Comparison of ENCODE assay signal across 24 cellular contexts in the genomic region with DNA sequence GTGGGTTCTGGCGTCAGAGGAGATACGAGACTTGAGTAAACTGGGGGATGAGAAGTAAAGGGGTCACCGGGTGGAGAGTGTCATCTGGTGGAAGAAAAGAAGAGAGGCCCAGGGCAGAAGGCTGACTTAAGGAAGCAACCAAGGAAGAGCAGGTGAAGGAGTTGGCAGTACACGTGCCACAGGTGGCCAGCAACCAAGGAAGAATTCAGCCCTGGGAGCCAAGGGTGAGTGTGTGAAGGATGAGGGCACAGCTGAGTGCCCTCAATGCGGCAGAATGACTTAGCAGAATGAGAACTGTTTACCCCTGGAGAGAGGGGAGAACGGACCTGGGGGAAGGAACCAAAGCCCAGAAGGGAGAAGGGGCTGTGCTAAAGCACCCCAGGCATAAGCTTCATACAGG.
DNase-seq lines count a peak whose midpoint lies in the region; ATAC-seq and TF ChIP-seq lines count a peak whose summit lies in the region.
"Had no signal": no experiment of that assay in that cellular context is flagged by ENCODE, and none has a peak within 500 bp of the region (broad histone marks: within the 10 kb centered on the region; RNA-seq: fewer than 3 reads in every experiment).

No MANE protein-coding gene starts in this region.

- peak overlapping the region; percentile 61 to 77 (median 69) for H3K27ac ChIP-seq in gastrocnemius medialis
- H3K27ac ChIP-seq: HL-60, SJCRH30 had no signal

- in situ Hi-C loops in gastrocnemius medialis (cut with MboI; ENCODE audit: low sequenced_read_pairs in 4 of 4): no loop called here

- intact Hi-C loops in gastrocnemius medialis (cut with DNase I; ENCODE audit: low total_unique reads): no loop called here

- no peak for ATAC-seq in activated naive CD4-positive, alpha-beta T cell treated with anti-CD3 and anti-CD28 coated beads, Interleukin-2, amount 50 U/mL, for 72 hours
- ATAC-seq in gastrocnemius medialis: peak; percentile 20 to 47
- ATAC-seq: PC-3, Right ventricle myocardium inferior, SK-N-SH treated with all-trans-retinoic acid at 6 μM for 48 hours had no signal

- H3K27ac Mint-ChIP-seq in activated naive CD4-positive, alpha-beta T cell treated with anti-CD3 and anti-CD28 coated beads, Interleukin-2, amount 50 U/mL, for 72 hours: peak overlapping the region; percentile 5 to 61
- H3K27ac Mint-ChIP-seq: IgD-negative memory B cell had no signal

- H3K4me1 ChIP-seq in gastrocnemius medialis: peaks cover 21 to 33% of the 10 kb centered on the region in 2 donors
- H3K4me1 ChIP-seq: BE2C, SJCRH30 had no signal

- TF ChIP-seq CTCF in gastrocnemius medialis (IDR thresholded peaks at IDR 0.05 in 4 of 5, conservative IDR thresholded peaks at IDR 0.05 in 1 of 5) (no peak), GM20000 (IDR thresholded peaks at IDR 0.05; ENCODE audit: extremely low read depth, missing control alignments) (no peak)

- no peaks in the 10 kb centered on the region for H3K9me3 Mint-ChIP-seq in activated naive CD4-positive, alpha-beta T cell treated with anti-CD3 and anti-CD28 coated beads, Interleukin-2, amount 50 U/mL, for 72 hours

- H3K4me3 ChIP-seq in gastrocnemius medialis: no peak overlapping the region
- H3K4me3 ChIP-seq: HAP-1, SJCRH30 had no signal

- no peak for TF ChIP-seq POLR2A in gastrocnemius medialis (IDR thresholded peaks at IDR 0.05)

- H3K27me3 ChIP-seq in gastrocnemius medialis: no peaks in the 10 kb centered on the region
- H3K27me3 ChIP-seq: BE2C, SJCRH30 had no signal

- no peaks in the 10 kb centered on the region for H3K9me3 ChIP-seq in gastrocnemius medialis
- H3K9me3 ChIP-seq: BE2C, HAP-1, SJCRH30 had no signal

- no peaks in the 10 kb centered on the region for H3K36me3 ChIP-seq in gastrocnemius medialis
- H3K36me3 ChIP-seq: BE2C, HAP-1, SJCRH30 had no signal

- no peak for DNase-seq in activated naive CD4-positive, alpha-beta T cell treated with anti-CD3 and anti-CD28 coated beads, Interleukin-2, amount 50 U/mL, for 72 hours (ENCODE audit: low spot score in 2 of 2)
- no peak for DNase-seq in activated naive CD4-positive, alpha-beta T cell treated with Interleukin-2 at 50 U/mL for 16 hours
- peak; percentile 12 for DNase-seq in kidney tubule cell (ENCODE audit: low spot score)
- peak in 1 of 2 donors; percentile 30 for DNase-seq in gastrocnemius medialis
- DNase-seq in NCI-H1092 treated with DMSO at 0.1 percent for 48 hours (lab: John Stamatoyannopoulos, UW): no peak
- DNase-seq in GM20000 (ENCODE audit: low spot score): no peak
- no peak for DNase-seq in C1 segment of cervical spinal cord (lab: John Stamatoyannopoulos, UW)
- DNase-seq: 8988T, ACHN, BE2C, GOT3, NCI-H1048, NCI-H1417 treated with DMSO at 0.1 percent for 48 hours, NCI-H1694 treated with DMSO at 0.1 percent for 48 hours, NCI-H2107, NCI-H524 treated with DMSO at 0.1 percent for 48 hours, NCI-H774, PC-3, SJCRH30 had no signal

- no peaks in the 10 kb centered on the region for H3K36me3 Mint-ChIP-seq in activated naive CD4-positive, alpha-beta T cell treated with anti-CD3 and anti-CD28 coated beads, Interleukin-2, amount 50 U/mL, for 72 hours
- H3K36me3 Mint-ChIP-seq: IgD-negative memory B cell had no signal

Comparison
In these comparisons a context has a peak if more than half of its experiments do, and no peak if none do; other contexts are left out.
1. ATAC-seq: peak in gastrocnemius medialis (2 of 2); none in activated naive CD4-positive, alpha-beta T cell treated with anti-CD3 and anti-CD28 coated beads, Interleukin-2, amount 50 U/mL, for 72 hours (0 of 2).